Comparison of ENCODE assay signal across 1 cellular context in the genomic region with DNA sequence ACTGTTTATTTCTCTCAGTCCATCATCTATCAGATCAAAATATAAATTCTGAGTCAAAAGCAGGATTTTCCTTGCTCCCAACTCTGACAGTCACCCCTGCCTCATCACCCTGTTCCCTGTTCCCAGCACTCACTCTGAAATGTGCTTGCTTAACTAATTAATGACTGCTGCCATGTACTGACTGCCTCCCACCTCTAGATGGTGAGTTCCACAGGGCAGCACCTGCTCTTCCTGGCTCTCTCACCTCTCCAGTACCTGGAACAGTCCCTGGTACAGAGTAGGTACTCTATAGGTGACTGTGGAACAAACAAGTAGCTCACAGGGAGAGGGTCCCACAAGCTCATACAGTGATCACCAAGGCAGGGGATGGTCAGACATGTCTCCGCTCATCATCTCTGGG.
TF ChIP-seq lines count a peak whose summit lies in the region.

No MANE protein-coding gene starts in this region.

TF ChIP-seq in H1, 55 proteins besides CTCF, POLR2A, EP300 and RAD21 (continued from another document):
- no peak for TF ChIP-seq SIN3A (conservative IDR thresholded peaks at IDR 0.05 in 1 of 2, IDR thresholded peaks at IDR 0.05 in 1 of 2; ENCODE audit: low read depth in 1 of 2, low read length in 2 of 2)
